In the genomic region with DNA sequence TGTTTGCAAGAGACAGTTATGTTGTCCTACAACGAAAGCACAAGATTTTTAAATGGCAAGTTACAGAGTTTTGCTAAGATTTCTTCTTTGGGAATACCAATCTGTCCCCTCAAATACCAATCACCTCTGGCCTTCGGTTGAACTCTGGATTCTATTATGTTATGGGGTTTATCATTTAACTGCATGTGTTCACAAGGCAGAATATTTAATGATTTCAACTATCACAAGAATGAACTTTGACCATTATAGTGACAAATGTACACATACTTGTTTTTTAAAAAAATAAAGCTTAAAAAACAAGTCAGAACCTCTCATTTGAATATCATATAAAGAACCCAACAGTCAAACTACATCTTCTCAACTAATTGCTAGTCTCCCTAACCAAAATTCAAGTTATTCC, we compare ENCODE assay signal across 17 cellular contexts. TPM values are rescaled to one million over a fixed set of nuclear protein-coding genes. Genes with fewer than 3 reads are reported as not detected.
DNase-seq lines count a peak whose midpoint lies in the region; ATAC-seq and TF ChIP-seq lines count a peak whose summit lies in the region.
"Had no signal": no experiment of that assay in that cellular context is flagged by ENCODE, and none has a peak within 500 bp of the region (broad histone marks: within the 10 kb centered on the region; RNA-seq: fewer than 3 reads in every experiment).

No MANE protein-coding gene starts in this region.

- no peaks in the 10 kb centered on the region for H3K9me3 Mint-ChIP-seq in MCF 10A (ENCODE audit: unreplicated experiment)
- H3K9me3 Mint-ChIP-seq: CD4-positive, CD25-positive, alpha-beta regulatory T cell; H9 had no signal

- in situ Hi-C loops in mammary epithelial cell (cut with MboI; ENCODE audit: low sequenced_read_pairs in 2 of 2) = no loop called here
- in situ Hi-C loops in Panc1 (cut with HindIII; ENCODE audit: low pct_unique_long_range_greater_than_20kb, low sequenced_read_pairs) = no loop called here

- WGBS in mammary epithelial cell (ENCODE audit: low coverage, missing lambda C conversion rate) = 83% methylated on average over 2 of the region's 2 CpGs
- WGBS in liver = 60% methylated on average over 2 of the region's 2 CpGs

- H3K27me3 Mint-ChIP-seq in MCF 10A (ENCODE audit: insufficient read depth, unreplicated experiment) = no peaks in the 10 kb centered on the region
- H3K27me3 Mint-ChIP-seq: CD4-positive, CD25-positive, alpha-beta regulatory T cell had no signal

- H3K27ac ChIP-seq in mammary epithelial cell (ENCODE audit: insufficient read depth, low read depth, low read length) (no peak overlapping the region), Panc1 (ENCODE audit: low read length) (no peak overlapping the region), liver (ENCODE audit: low read depth in 1 of 2, low read length in 2 of 2) (no peak overlapping the region)
- H3K27ac ChIP-seq: BLaER1 treated with 17β-estradiol and CSF1 and Interleukin-3, amounts not matched to agents 10 nM and 100 nM had no signal

- H3K4me1 Mint-ChIP-seq in MCF 10A (ENCODE audit: insufficient read depth, unreplicated experiment) = no peaks in the 10 kb centered on the region

- CTCF ChIA-PET in MCF 10A (lab: Yijun Ruan, JAX) (interaction anchor here (0.6 to 1.6 kb wide), 4 partner anchors 18 to 410 kb away, joined by 3 to 5 read pairs (median 4); no protein-coding TSS in a partner anchor), mammary epithelial cell (lab: Charles Lee; ENCODE audit: low non-redundant PET) (no interaction called here), Panc1 (lab: Charles Lee) (no interaction called here)

- no peak overlapping the region for H3K4me3 Mint-ChIP-seq in MCF 10A (ENCODE audit: unreplicated experiment)
- H3K4me3 Mint-ChIP-seq: CD4-positive, CD25-positive, alpha-beta regulatory T cell; H9 had no signal

- ATAC-seq in Panc1 = no peak

- DNase-seq in MCF 10A (ENCODE audit: unreplicated experiment) (no peak), mammary epithelial cell (no peak), Panc1 (ENCODE audit: low read depth, low spot score) (no peak), HuH-7.5 (ENCODE audit: low spot score) (no peak), occipital lobe (lab: John Stamatoyannopoulos, UW) (no peak)
- no peak for DNase-seq in stimulated activated CD4-positive, alpha-beta T cell treated with anti-CD3 and anti-CD28 coated beads, Interleukin-4, amount 100 ng/mL, for 4 hours
- DNase-seq: 8988T; ACHN; CD4-positive, CD25-positive, alpha-beta regulatory T cell; DMS153; DMS79 treated with DMSO at 0.1 percent for 48 hours; EL; GOT3; H9 had no signal

- no peak overlapping the region for H3K27ac Mint-ChIP-seq in MCF 10A (ENCODE audit: low read depth, unreplicated experiment)
- H3K27ac Mint-ChIP-seq: CD4-positive, CD25-positive, alpha-beta regulatory T cell; H9 had no signal

- H3K36me3 ChIP-seq in mammary epithelial cell (ENCODE audit: insufficient read depth, low read length) = peaks cover 39% of the 10 kb centered on the region
- H3K36me3 ChIP-seq in Panc1 (ENCODE audit: control insufficient read depth, insufficient read depth, low read length) = peaks cover 31% of the 10 kb centered on the region
- H3K36me3 ChIP-seq in liver (ENCODE audit: control insufficient read depth in 4 of 4, insufficient read depth in 3 of 4, low read depth in 1 of 4, low read length in 3 of 4) = peaks cover 0 to 21% (median 7%) of the 10 kb centered on the region in 4 donors

- H2AFZ ChIP-seq in mammary epithelial cell (ENCODE audit: low read depth, low read length) = no peak overlapping the region

- intact Hi-C loops in MCF 10A (cut with micrococcal nuclease) = no loop called here
- intact Hi-C loops in mammary epithelial cell (cut with micrococcal nuclease) = loop anchor here (5.0 kb wide), 1 partner anchor 1270 kb away; a partner anchor contains a TSS
- intact Hi-C loops in Panc1 (cut with micrococcal nuclease; ENCODE audit: unreplicated experiment) = no loop called here

- TSS peak; percentile 15 for BruUV-seq in MCF 10A (replicated peaks; lab: Mats Ljungman, UMichigan)
- no TSS peak for BruUV-seq in mammary epithelial cell (replicated peaks; lab: Mats Ljungman, UMichigan)
- TSS peak; percentile 21 for BruUV-seq in Panc1 (replicated peaks; lab: Mats Ljungman, UMichigan)

- H3K9ac ChIP-seq in mammary epithelial cell (ENCODE audit: insufficient read depth, low read length) = no peak overlapping the region
- H3K9ac ChIP-seq in liver (ENCODE audit: low read depth in 1 of 2, low read length in 2 of 2) = no peak overlapping the region
- H3K9ac ChIP-seq: BLaER1 treated with 17β-estradiol and CSF1 and Interleukin-3, amounts not matched to agents 10 nM and 100 nM had no signal

- TF ChIP-seq CTCF in MCF 10A (IDR thresholded peaks at IDR 0.05; ENCODE audit: unreplicated experiment) (no peak), mammary epithelial cell (conservative IDR thresholded peaks at IDR 0.05 in 1 of 2, IDR thresholded peaks at IDR 0.05 in 1 of 2; ENCODE audit: extremely low read depth in 1 of 2, insufficient read depth in 1 of 2, low read depth in 1 of 2, low read length in 2 of 2) (no peak), Panc1 (IDR thresholded peaks at IDR 0.05) (no peak), liver (IDR thresholded peaks at IDR 0.05; ENCODE audit: low read depth, low read length, missing input control) (no peak)

- peaks cover 46% of the 10 kb centered on the region for H3K79me2 ChIP-seq in mammary epithelial cell (ENCODE audit: insufficient read depth, low read length)

- no peak for TF ChIP-seq RAD21 in liver (IDR thresholded peaks at IDR 0.05)

- H3K27me3 ChIP-seq in mammary epithelial cell (ENCODE audit: insufficient read depth, low read length) = no peaks in the 10 kb centered on the region
- H3K27me3 ChIP-seq in Panc1 (ENCODE audit: control insufficient read depth, insufficient read depth, low read length) = no peaks in the 10 kb centered on the region
- no peaks in the 10 kb centered on the region for H3K27me3 ChIP-seq in liver (ENCODE audit: control insufficient read depth in 4 of 4, insufficient read depth in 4 of 4, low read length in 3 of 4)
- H3K27me3 ChIP-seq: BLaER1 treated with 17β-estradiol and CSF1 and Interleukin-3, amounts not matched to agents 10 nM and 100 nM had no signal

- POLR2A ChIA-PET in MCF 10A (lab: Yijun Ruan, JAX) (interaction anchor here (0.6 to 1.8 kb wide), 4 partner anchors 10 to 122 kb away, joined by 3 to 7 read pairs (median 4); no protein-coding TSS in a partner anchor), Panc1 (lab: Charles Lee) (no interaction called here)

- no peaks in the 10 kb centered on the region for H4K20me1 ChIP-seq in mammary epithelial cell (ENCODE audit: insufficient read depth, low read length)

- H3K4me1 ChIP-seq in mammary epithelial cell (ENCODE audit: insufficient read depth, low read length) = no peaks in the 10 kb centered on the region
- H3K4me1 ChIP-seq in Panc1 (ENCODE audit: control insufficient read depth, insufficient read depth, low read length) = no peaks in the 10 kb centered on the region
- H3K4me1 ChIP-seq in liver (ENCODE audit: control insufficient read depth in 4 of 4, insufficient read depth in 4 of 4, low read length in 3 of 4) = peaks cover 0 to 9% (median 6%) of the 10 kb centered on the region in 4 donors

- H3K4me3 ChIP-seq in mammary epithelial cell (replicated peaks in 1 of 3; ENCODE audit: insufficient read depth in 1 of 3, low read depth in 2 of 3, low read length in 3 of 3) = no peak overlapping the region
- no peak overlapping the region for H3K4me3 ChIP-seq in Panc1 (ENCODE audit: low read depth in 2 of 2, low read length in 2 of 2)
- no peak overlapping the region for H3K4me3 ChIP-seq in liver (ENCODE audit: low read depth in 1 of 3, low read length in 3 of 3)
- H3K4me3 ChIP-seq: BLaER1 treated with 17β-estradiol and CSF1 and Interleukin-3, amounts not matched to agents 10 nM and 100 nM had no signal

- H3K9me3 ChIP-seq in mammary epithelial cell (replicated peaks; ENCODE audit: insufficient read depth, low read length) = no peaks in the 10 kb centered on the region
- H3K9me3 ChIP-seq in Panc1 (ENCODE audit: control insufficient read depth, insufficient read depth, low read depth, low read length) = no peaks in the 10 kb centered on the region
- H3K9me3 ChIP-seq in liver (ENCODE audit: control insufficient read depth in 4 of 4, low read length in 3 of 4) = no peaks in the 10 kb centered on the region
- H3K9me3 ChIP-seq: BLaER1 treated with 17β-estradiol and CSF1 and Interleukin-3, amounts not matched to agents 10 nM and 100 nM had no signal

- H3K36me3 Mint-ChIP-seq in MCF 10A (ENCODE audit: insufficient read depth, unreplicated experiment) = peaks cover 83% of the 10 kb centered on the region

- dilution Hi-C loops in mammary epithelial cell (cut with HindIII; ENCODE audit: low sequenced_read_pairs) = no loop called here

- no peak overlapping the region for H3K4me2 ChIP-seq in mammary epithelial cell (ENCODE audit: insufficient read depth, low read depth, low read length)
- H3K4me2 ChIP-seq: BLaER1 treated with 17β-estradiol and CSF1 and Interleukin-3, amounts not matched to agents 10 nM and 100 nM had no signal

TF ChIP-seq in liver, 16 proteins besides CTCF, POLR2A, EP300 and RAD21 (continues in another document):
- peak in 1 of 2 donors; percentile 36 for TF ChIP-seq RXRA (IDR thresholded peaks at IDR 0.05)
- peak; percentile 43 to 51 for TF ChIP-seq HNF4A (conservative IDR thresholded peaks at IDR 0.05)

RNA-seq across cellular contexts. Expression of a gene that starts 11.3 kb away (rescaled TPM):
- total RNA-seq in MCF 10A (2022) (62.2 and 68.1 TPM in 2 replicates), mammary epithelial cell (100 to 1,000 TPM; 204 to 225 TPM), Panc1 (2021; ENCODE audit: unreplicated experiment) (166 TPM), liver (100 to 1,000 TPM in 1 of 2 donors, 10 to 100 TPM in 1; 67.8 to 255 TPM), occipital lobe (143 TPM)
- polyA plus RNA-seq in mammary epithelial cell (215 TPM), liver (10 to 100 TPM; 25.1 to 70.4 TPM)
- polyA minus RNA-seq in mammary epithelial cell = 162 TPM
- 94.8 TPM for polyA plus RNA-seq in Panc1 (2012; ENCODE audit: insufficient read length)

RNA-seq across cellular contexts. Expression of a gene that starts 42.4 kb away (rescaled TPM):
- total RNA-seq in MCF 10A (2022) (0.10 and 0.35 TPM in 2 replicates), mammary epithelial cell (1 to 10 TPM; 4.4 to 5.2 TPM), Panc1 (2021; ENCODE audit: unreplicated experiment) (0.15 TPM), liver (not detected), occipital lobe (0.47 TPM)
- polyA plus RNA-seq in mammary epithelial cell (3.4 TPM), liver (not detected)
- 6.5 TPM for polyA minus RNA-seq in mammary epithelial cell
- polyA plus RNA-seq in Panc1 (2012; ENCODE audit: insufficient read length) = 0.08 TPM
- total RNA-seq: CD4-positive, CD25-positive, alpha-beta regulatory T cell; HT-29 had no signal
- polyA plus RNA-seq: CD4-positive, CD25-positive, alpha-beta regulatory T cell had no signal

RNA-seq across cellular contexts. Expression of a gene that starts 54.2 kb away (rescaled TPM):
- total RNA-seq in MCF 10A (2022) (3.5 and 3.7 TPM in 2 replicates), mammary epithelial cell (10 to 100 TPM in 1 of 2 donors, 1 to 10 TPM in 1; 7.0 to 22.1 TPM), Panc1 (2021; ENCODE audit: unreplicated experiment) (15.0 TPM), liver (10 to 100 TPM; 15.9 to 25.7 TPM), occipital lobe (9.7 TPM)
- polyA plus RNA-seq in mammary epithelial cell (16.9 TPM), liver (10 to 100 TPM; 26.7 to 39.9 TPM)
- polyA minus RNA-seq in mammary epithelial cell = not detected
- 29.6 TPM for polyA plus RNA-seq in Panc1 (2012; ENCODE audit: insufficient read length)
